ENCODE assay signal across 8 cellular contexts in genomic region chr3:119463171-119464169, GRCh38. TPM values are rescaled to one million over a fixed set of nuclear protein-coding genes. Genes with fewer than 3 reads are reported as not detected.
DNase-seq lines count a peak whose midpoint lies in the region; ATAC-seq and TF ChIP-seq lines count a peak whose summit lies in the region.

A gene with protein sequence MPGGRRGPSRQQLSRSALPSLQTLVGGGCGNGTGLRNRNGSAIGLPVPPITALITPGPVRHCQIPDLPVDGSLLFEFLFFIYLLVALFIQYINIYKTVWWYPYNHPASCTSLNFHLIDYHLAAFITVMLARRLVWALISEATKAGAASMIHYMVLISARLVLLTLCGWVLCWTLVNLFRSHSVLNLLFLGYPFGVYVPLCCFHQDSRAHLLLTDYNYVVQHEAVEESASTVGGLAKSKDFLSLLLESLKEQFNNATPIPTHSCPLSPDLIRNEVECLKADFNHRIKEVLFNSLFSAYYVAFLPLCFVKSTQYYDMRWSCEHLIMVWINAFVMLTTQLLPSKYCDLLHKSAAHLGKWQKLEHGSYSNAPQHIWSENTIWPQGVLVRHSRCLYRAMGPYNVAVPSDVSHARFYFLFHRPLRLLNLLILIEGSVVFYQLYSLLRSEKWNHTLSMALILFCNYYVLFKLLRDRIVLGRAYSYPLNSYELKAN (minus strand): TSS chr3:119463615. CDS start chr3:119462074, 1,541 bp downstream.

- H3K27ac ChIP-seq in KMS-11 (peak within 1 kb of the TSS; percentile 95), Peyer's patch (peak within 1 kb of the TSS; percentile 84 to 88 (median 87)), esophagus (ENCODE audit: low read depth in 2 of 2, low read length in 1 of 2) (peak within 1 kb of the TSS; percentile 87 to 95)

- ATAC-seq in GM21737 (IDR thresholded peaks at IDR 0.05; ENCODE audit: unreplicated experiment) = peak; percentile 91

- H3K4me1 ChIP-seq in KMS-11 (ENCODE audit: low read depth, poor library complexity, severe bottlenecking) = peaks cover 51% of the 10 kb centered on the region
- peaks cover 0 to 23% (median 4%) of the 10 kb centered on the region in 4 donors for H3K4me1 ChIP-seq in Peyer's patch
- H3K4me1 ChIP-seq in esophagus (ENCODE audit: control insufficient read depth in 2 of 2, insufficient read depth in 2 of 2, low read length in 1 of 2) = peaks cover 0 to 2% of the 10 kb centered on the region in 2 donors
- H3K4me1 ChIP-seq in mucosa of stomach (ENCODE audit: control insufficient read depth, insufficient read depth, low read length) = peaks cover 10% of the 10 kb centered on the region

- peaks cover 6% of the 10 kb centered on the region; the same call in 1 of the 2 replicates for H3K36me3 ChIP-seq in KMS-11 (ENCODE audit: insufficient read depth)
- peaks cover 0 to 31% (median 0%) of the 10 kb centered on the region in 3 donors for H3K36me3 ChIP-seq in Peyer's patch
- H3K36me3 ChIP-seq in esophagus (ENCODE audit: control insufficient read depth in 2 of 2, insufficient read depth in 2 of 2, low read length in 1 of 2) = peaks cover 0 to under 1% of the 10 kb centered on the region in 2 donors
- H3K36me3 ChIP-seq in mucosa of stomach (ENCODE audit: control insufficient read depth, insufficient read depth, low read length) = no peaks in the 10 kb centered on the region

- peak; percentile 87 to 91 for TF ChIP-seq POLR2A in Peyer's patch (IDR thresholded peaks at IDR 0.05)

- DNase-seq in DMS53 treated with DMSO at 0.1 percent for 48 hours (lab: John Stamatoyannopoulos, UW; ENCODE audit: unreplicated experiment) (peak; percentile 93), Peyer's patch (peak; percentile 100)
- DNase-seq in activated T-cell treated with anti-CD3 and anti-CD28 coated beads, Interleukin-2, amount 50 U/mL, for 48 hours = peak; percentile 99
- DNase-seq in stimulated activated CD8-positive, alpha-beta memory T cell treated with anti-CD3 and anti-CD28 coated beads, Interleukin-7, amount 100 ng/mL, for 1 hour (ENCODE audit: low read depth in 2 of 2) = peak; percentile 99

- no peaks in the 10 kb centered on the region for H3K27me3 ChIP-seq in KMS-11 (ENCODE audit: insufficient read depth, low read depth)
- H3K27me3 ChIP-seq in Peyer's patch = no peaks in the 10 kb centered on the region
- H3K27me3 ChIP-seq in esophagus (ENCODE audit: control insufficient read depth in 1 of 2, insufficient read depth in 2 of 2, low read length in 2 of 2) = no peaks in the 10 kb centered on the region
- H3K27me3 ChIP-seq in mucosa of stomach (ENCODE audit: control insufficient read depth, insufficient read depth, low read length) = no peaks in the 10 kb centered on the region

- H3K9me3 ChIP-seq in Peyer's patch (no peaks in the 10 kb centered on the region), esophagus (ENCODE audit: control insufficient read depth in 2 of 2, insufficient read depth in 1 of 2, low read depth in 1 of 2, low read length in 1 of 2) (no peaks in the 10 kb centered on the region), mucosa of stomach (ENCODE audit: control insufficient read depth, low read length) (no peaks in the 10 kb centered on the region)

- peak within 1 kb of the TSS; percentile 93 for H3K4me2 ChIP-seq in KMS-11

- H3K9ac ChIP-seq in KMS-11 (peak within 1 kb of the TSS; percentile 92), mucosa of stomach (ENCODE audit: low read length) (peak within 1 kb of the TSS; percentile 100)

- H3K4me3 ChIP-seq in KMS-11 (IDR thresholded peaks at IDR 0.05; ENCODE audit: insufficient read depth, low read depth, low read length) = peak within 1 kb of the TSS; percentile 96
- H3K4me3 ChIP-seq in Peyer's patch = peak within 1 kb of the TSS; percentile 77 to 96 (median 84)
- H3K4me3 ChIP-seq in esophagus (ENCODE audit: low read depth in 1 of 2, low read length in 2 of 2) = peak within 1 kb of the TSS; percentile 91 to 100
- H3K4me3 ChIP-seq in mucosa of stomach (ENCODE audit: low read length) = peak within 1 kb of the TSS; percentile 100

- no peak; the same call in 1 of the 2 replicates for TF ChIP-seq CTCF in KMS-11 (conservative IDR thresholded peaks at IDR 0.05; ENCODE audit: low read depth, low read length)
- TF ChIP-seq CTCF in Peyer's patch (IDR thresholded peaks at IDR 0.05) = peak in 4 of 6 experiments; percentile 29 to 42 (median 31)

- H4K20me1 ChIP-seq in KMS-11 (ENCODE audit: insufficient read depth) = no peaks in the 10 kb centered on the region

- WGBS in esophagus, 2 donors = 4 to 5% methylated on average over 51 of the region's 51 CpGs

- H2AFZ ChIP-seq in KMS-11 (ENCODE audit: low read depth) = peak within 1 kb of the TSS; percentile 57

- H3K79me2 ChIP-seq in KMS-11 (ENCODE audit: insufficient read depth, low read depth) = peaks cover 29% of the 10 kb centered on the region

RNA-seq across cellular contexts. Expression of the gene that starts here (rescaled TPM):
- 10 to 100 TPM; 14.0 to 34.4 (median 25.0) TPM for total RNA-seq in Peyer's patch
- 1 to 10 TPM; 4.4 to 6.2 TPM for polyA plus RNA-seq in esophagus

Comparison
In these comparisons a context has a peak if more than half of its experiments do, and no peak if none do; other contexts are left out.
1. Peak in every context shown above with its lines: DNase-seq, ATAC-seq, H3K4me3 ChIP-seq and H3K27ac ChIP-seq.